22 cellular contexts compared by ENCODE assay signal in the genomic region with DNA sequence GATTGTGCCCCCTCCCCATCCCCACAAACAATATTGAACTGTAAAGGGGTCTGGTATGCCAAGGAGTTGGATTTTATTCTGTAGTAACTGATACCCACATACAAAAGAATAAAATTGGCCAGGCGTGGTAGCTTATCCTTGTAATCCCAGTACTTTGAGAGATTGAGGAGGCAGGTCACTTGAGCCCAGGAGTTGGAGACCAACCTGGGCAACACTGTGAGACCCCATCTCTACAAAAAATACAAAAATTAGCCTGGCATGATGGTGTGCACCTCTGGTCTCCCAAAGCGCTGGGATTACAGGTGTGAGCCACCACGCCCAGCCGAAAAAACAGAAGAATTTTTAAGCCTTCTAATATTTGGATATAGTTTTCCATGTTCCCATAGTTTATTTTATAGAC. TPM values are rescaled to one million over a fixed set of nuclear protein-coding genes. Genes with fewer than 3 reads are reported as not detected.
DNase-seq lines count a peak whose midpoint lies in the region; ATAC-seq, FAIRE-seq and TF ChIP-seq lines count a peak whose summit lies in the region.
"Had no signal": no experiment of that assay in that cellular context is flagged by ENCODE, and none has a peak within 500 bp of the region (broad histone marks: within the 10 kb centered on the region; RNA-seq: fewer than 3 reads in every experiment).

No MANE protein-coding gene starts in this region.

- POLR2A ChIA-PET in H1 (lab: Charles Lee; ENCODE audit: partially characterized antibody): interaction anchor here (0.6 to 1.5 kb wide), 4 partner anchors 9 to 35 kb away, joined by 3 to 4 read pairs (median 4); no protein-coding TSS in a partner anchor

- ATAC-seq in DND-41 (ENCODE audit: insufficient read depth, low read depth) (no peak), left lobe of liver (peak; percentile 3), sciatic nerve (no peak), GM19463 (IDR thresholded peaks at IDR 0.05; ENCODE audit: unreplicated experiment) (no peak)

- H3K36me3 ChIP-seq in DND-41 (ENCODE audit: insufficient read depth, low read length) (no peaks in the 10 kb centered on the region), HUES6 (ENCODE audit: control insufficient read depth, insufficient read depth, low read length) (no peaks in the 10 kb centered on the region), H1 (ENCODE audit: control insufficient read depth in 2 of 4, insufficient read depth in 4 of 4, low read length in 3 of 4) (no peaks in the 10 kb centered on the region)
- H3K36me3 ChIP-seq: HAP-1, Peyer's patch, SJCRH30 had no signal

- H4K20me1 ChIP-seq in DND-41 (ENCODE audit: insufficient read depth, low read length) (no peaks in the 10 kb centered on the region), H1 (replicated peaks in 1 of 2; ENCODE audit: control insufficient read depth in 1 of 2, insufficient read depth in 2 of 2, low read length in 2 of 2) (no peaks in the 10 kb centered on the region)

- H3K4me2 ChIP-seq in DND-41 (ENCODE audit: insufficient read depth, low read length) (peak overlapping the region; percentile 92), H1 (ENCODE audit: insufficient read depth in 1 of 2, low read depth in 2 of 2, low read length in 2 of 2) (peak overlapping the region; percentile 92 to 95)

- peak overlapping the region; percentile 90; the same call in 1 of the 2 replicates for H2BK15ac ChIP-seq in H1 (ENCODE audit: low read length)

- CTCF ChIA-PET in H1 (lab: Charles Lee; ENCODE audit: partially characterized antibody): interaction anchor here (1.0 to 12.0 kb wide), 6 partner anchors 8 to 64 kb away, joined by 3 to 114 read pairs (median 3); no protein-coding TSS in a partner anchor

- intact Hi-C loops in sciatic nerve (cut with DNase I): no loop called here

- no peak overlapping the region for H3K9ac ChIP-seq in DND-41 (ENCODE audit: low read depth, low read length)
- H3K9ac ChIP-seq in HUES6 (ENCODE audit: low read length): no peak overlapping the region
- no peak overlapping the region for H3K9ac ChIP-seq in H1 (replicated peaks in 1 of 4; ENCODE audit: extremely low read depth in 1 of 4, low read depth in 3 of 4, low read length in 3 of 4)

- H3K4ac ChIP-seq in H1 (replicated peaks; ENCODE audit: insufficient read length, low read depth, low read length): peak overlapping the region; percentile 6

- no peak overlapping the region for H3K4me3 ChIP-seq in DND-41 (ENCODE audit: low read depth in 1 of 2, low read length in 2 of 2)
- no peak overlapping the region for H3K4me3 ChIP-seq in HUES6 (ENCODE audit: low read depth, low read length)
- peak overlapping the region in 1 of 4 experiments; percentile 90; a peak in 1 of 8 replicates for H3K4me3 ChIP-seq in H1 (ENCODE audit: extremely low read depth in 1 of 4, insufficient read depth in 2 of 4, low read depth in 3 of 4, low read length in 4 of 4)
- H3K4me3 ChIP-seq: HAP-1, Peyer's patch, SJCRH30 had no signal

- H3K9me3 ChIP-seq in DND-41 (ENCODE audit: insufficient read depth, low read length, severe bottlenecking) (no peaks in the 10 kb centered on the region), HUES6 (ENCODE audit: control insufficient read depth, insufficient read depth, low read depth, low read length) (no peaks in the 10 kb centered on the region), H1 (ENCODE audit: insufficient read depth in 2 of 2, low read depth in 1 of 2, low read length in 1 of 2) (no peaks in the 10 kb centered on the region)
- H3K9me3 ChIP-seq: HAP-1, Peyer's patch, SJCRH30 had no signal

- TF ChIP-seq EP300 in H1 (IDR thresholded peaks at IDR 0.05; ENCODE audit: borderline replicate concordance in 1 of 2, low read depth in 2 of 2, low read length in 2 of 2): no peak

- no peak for TF ChIP-seq POLR2A in H1 (IDR thresholded peaks at IDR 0.05; ENCODE audit: control extremely low read depth in 1 of 2, low read depth in 2 of 2, low read length in 2 of 2)

- H3K14ac ChIP-seq in H1 (ENCODE audit: insufficient read length): no peak overlapping the region

- H3K27me3 ChIP-seq in DND-41 (ENCODE audit: insufficient read depth, low read length, poor library complexity): no peaks in the 10 kb centered on the region
- H3K27me3 ChIP-seq in HUES6 (ENCODE audit: control insufficient read depth, insufficient read depth, low read length): peaks cover 21% of the 10 kb centered on the region
- peaks cover 0 to 2% (median 0%) of the 10 kb centered on the region in 4 experiments; a peak in 2 of 7 replicates for H3K27me3 ChIP-seq in H1 (replicated peaks in 1 of 4; ENCODE audit: control insufficient read depth in 3 of 4, extremely low read depth in 1 of 4, insufficient read depth in 3 of 4, low read length in 3 of 4)

- H2AFZ ChIP-seq in DND-41 (ENCODE audit: low read depth, low read length) (no peak overlapping the region), H1 (ENCODE audit: low read length) (no peak overlapping the region)

- peak overlapping the region; percentile 96 for H3K18ac ChIP-seq in H1 (ENCODE audit: extremely low read depth, low read length)

- peak overlapping the region; percentile 63; the same call in 1 of the 2 replicates for H2BK20ac ChIP-seq in H1 (ENCODE audit: low read length)

- no peak overlapping the region for H2AK5ac ChIP-seq in H1 (ENCODE audit: low read depth, low read length)

- H2BK12ac ChIP-seq in H1 (ENCODE audit: low read depth, low read length): 0 out of 2 replicates have a peak overlapping the region, but pooled peaks have one; percentile 96

- H3K79me2 ChIP-seq in DND-41 (ENCODE audit: insufficient read depth, low read length) (peaks cover 72% of the 10 kb centered on the region), H1 (ENCODE audit: control insufficient read depth in 1 of 2, insufficient read depth in 2 of 2, low read length in 2 of 2) (peaks cover 3 to 75% of the 10 kb centered on the region in 2 experiments; a peak in 3 of 4 replicates)

- no peak overlapping the region for H4K5ac ChIP-seq in H1 (ENCODE audit: insufficient read length, low read depth, low read length)

- FAIRE-seq in H1 (lab: Jason Lieb, UNC): no peak

- no peak overlapping the region for H4K8ac ChIP-seq in H1 (ENCODE audit: extremely low read depth, insufficient read depth, low read length)

- peak overlapping the region; percentile 79 for H4K91ac ChIP-seq in H1 (replicated peaks; ENCODE audit: insufficient read length, low read length)

- H3K4me1 ChIP-seq in DND-41 (ENCODE audit: insufficient read depth, low read length) (peaks cover 70% of the 10 kb centered on the region), HUES6 (ENCODE audit: control insufficient read depth, insufficient read depth, low read length) (peaks cover 59% of the 10 kb centered on the region), H1 (replicated peaks in 1 of 4; ENCODE audit: control insufficient read depth in 3 of 4, insufficient read depth in 4 of 4, low read length in 3 of 4) (peaks cover 16 to 33% (median 19%) of the 10 kb centered on the region in 4 experiments)

- TF ChIP-seq CTCF in DND-41 (IDR thresholded peaks at IDR 0.05; ENCODE audit: borderline replicate concordance, extremely low read depth, low read length, poor library complexity, severe bottlenecking) (no peak), H1 (IDR thresholded peaks at IDR 0.05; ENCODE audit: control extremely low read depth in 1 of 3, insufficient read depth in 1 of 3, low read depth in 1 of 3, low read length in 3 of 3) (no peak)

- peaks cover 3% of the 10 kb centered on the region; the same call in 1 of the 2 replicates for H3K79me1 ChIP-seq in H1 (ENCODE audit: low read depth, low read length)

- 75% methylated on average over 4 of the region's 4 CpGs; no CpG with 5 or more reads in 1 of the 2 experiments for WGBS in H1 (ENCODE audit: extremely low coverage in 1 of 2, insufficient coverage in 1 of 2, insufficient read length in 1 of 2, insufficient replicate concordance in 2 of 2, low coverage in 1 of 2, low lambda C conversion rate in 2 of 2, missing lambda C conversion rate in 1 of 2), 2 experiments

- peak overlapping the region; percentile 5 for H2BK120ac ChIP-seq in H1 (replicated peaks; ENCODE audit: low read depth, low read length)

- peaks cover 13% of the 10 kb centered on the region for H3K23me2 ChIP-seq in H1 (ENCODE audit: low read depth, low read length)

- peak overlapping the region; percentile 92; the same call in 1 of the 2 replicates for H2BK5ac ChIP-seq in H1 (ENCODE audit: low read depth, low read length)

- H3K23ac ChIP-seq in H1 (ENCODE audit: insufficient read length): no peak overlapping the region

- DNase-seq in DND-41 (no peak), H1 (ENCODE audit: low read depth in 1 of 2, low spot score in 2 of 2) (no peak), left lobe of liver (ENCODE audit: low spot score) (no peak), sciatic nerve (ENCODE audit: low spot score) (no peak), DMS53 (lab: John Stamatoyannopoulos, UW) (no peak)
- DNase-seq: Calu3; CD8-positive, alpha-beta memory T cell; GDM1; Karpas-422; NCI-H1694; NCI-H2171; NCI-H446 had no signal

- TF ChIP-seq RAD21 in H1 (IDR thresholded peaks at IDR 0.05 in 1 of 2, conservative IDR thresholded peaks at IDR 0.05 in 1 of 2; ENCODE audit: low read depth in 2 of 2, low read length in 2 of 2): no peak

- no peak overlapping the region for H3K56ac ChIP-seq in H1 (replicated peaks; ENCODE audit: insufficient read length, low read depth, low read length)

- H3K27ac ChIP-seq in DND-41 (ENCODE audit: low read length) (peak overlapping the region; percentile 88), HUES6 (ENCODE audit: low read depth, low read length) (0 out of 2 replicates have a peak overlapping the region, but pooled peaks have one; percentile 5), H1 (ENCODE audit: low read depth, low read length) (no peak overlapping the region; the same call in 1 of the 2 replicates)
- H3K27ac ChIP-seq: C4-2B, Peyer's patch, SJCRH30 had no signal

RNA-seq across cellular contexts. Expression of gene GLB1L3, which starts 4.2 kb away (rescaled TPM):
- 32.6 and 33.2 TPM in 2 replicates for total RNA-seq in H1 (2021; fragmentation: NEBNext Ultra II Directional; extraction: Animal tissue kit (Norgen Biotek cat#: 25700))
- 14.9 and 19.7 TPM in 2 replicates for polyA plus RNA-seq in H1 (2011; rRNA removed)
- 16.5 TPM for polyA plus RNA-seq in H1 (2011; cell fraction: cytosol; rRNA removed)
- 58.1 TPM for polyA plus RNA-seq in H1 (2011; cell fraction: nucleus; rRNA removed)
- polyA plus RNA-seq in H1 (2012, experiment 1 of 2): 20.7 to 26.8 TPM (median 25.0 TPM) in 4 replicates
- polyA plus RNA-seq in H1 (2012, experiment 2 of 2): 10.5 TPM
- 19.3 TPM for polyA plus RNA-seq in H1 (2013, experiment 1 of 2)
- polyA plus RNA-seq in H1 (2013, experiment 2 of 2): 19.8 TPM
- 8.7 and 10.5 TPM in 2 replicates for polyA minus RNA-seq in H1 (2011; rRNA and poly(A)+ RNA removed)
- 9.7 TPM for polyA minus RNA-seq in H1 (2011; cell fraction: cytosol; rRNA and poly(A)+ RNA removed)
- polyA minus RNA-seq in H1 (2011; cell fraction: nucleus; rRNA and poly(A)+ RNA removed): 19.4 TPM
- total RNA-seq in left lobe of liver: 0.10 TPM
- total RNA-seq in sciatic nerve: not detected
- total RNA-seq: A172, Calu3, MCF 10A, OCI-LY7, Peyer's patch, SJCRH30 had no signal
- polyA plus RNA-seq: AG04450 had no signal

RNA-seq across cellular contexts. Expression of gene ACAD8, which starts 18.6 kb away (rescaled TPM):
- total RNA-seq in H1 (2021; fragmentation: NEBNext Ultra II Directional; extraction: Animal tissue kit (Norgen Biotek cat#: 25700)): 48.2 and 52.7 TPM in 2 replicates
- 40.9 and 45.8 TPM in 2 replicates for polyA plus RNA-seq in H1 (2011; rRNA removed)
- polyA plus RNA-seq in H1 (2011; cell fraction: cytosol; rRNA removed): 52.6 TPM
- 66.6 TPM for polyA plus RNA-seq in H1 (2011; cell fraction: nucleus; rRNA removed)
- 58.4 to 62.2 TPM (median 60.3 TPM) in 4 replicates for polyA plus RNA-seq in H1 (2012, experiment 1 of 2)
- polyA plus RNA-seq in H1 (2012, experiment 2 of 2): 26.0 TPM
- polyA plus RNA-seq in H1 (2013, experiment 1 of 2): 30.3 TPM
- polyA plus RNA-seq in H1 (2013, experiment 2 of 2): 26.5 TPM
- 45.6 and 46.9 TPM in 2 replicates for polyA minus RNA-seq in H1 (2011; rRNA and poly(A)+ RNA removed)
- polyA minus RNA-seq in H1 (2011; cell fraction: cytosol; rRNA and poly(A)+ RNA removed): 22.9 TPM
- polyA minus RNA-seq in H1 (2011; cell fraction: nucleus; rRNA and poly(A)+ RNA removed): 39.9 TPM
- total RNA-seq in left lobe of liver (25.7 TPM), sciatic nerve (24.2 TPM)

RNA-seq across cellular contexts. Expression of gene THYN1, which starts 18.8 kb away (rescaled TPM):
- 95.1 and 95.4 TPM in 2 replicates for total RNA-seq in H1 (2021; fragmentation: NEBNext Ultra II Directional; extraction: Animal tissue kit (Norgen Biotek cat#: 25700))
- polyA plus RNA-seq in H1 (2011; rRNA removed): 41.3 and 77.3 TPM in 2 replicates
- 86.4 TPM for polyA plus RNA-seq in H1 (2011; cell fraction: cytosol; rRNA removed)
- polyA plus RNA-seq in H1 (2011; cell fraction: nucleus; rRNA removed): 44.4 TPM
- polyA plus RNA-seq in H1 (2012, experiment 1 of 2): 118 to 130 TPM (median 121 TPM) in 4 replicates
- 31.3 TPM for polyA plus RNA-seq in H1 (2012, experiment 2 of 2)
- polyA plus RNA-seq in H1 (2013, experiment 1 of 2): 96.1 TPM
- 95.8 TPM for polyA plus RNA-seq in H1 (2013, experiment 2 of 2)
- 65.1 and 93.1 TPM in 2 replicates for polyA minus RNA-seq in H1 (2011; rRNA and poly(A)+ RNA removed)
- polyA minus RNA-seq in H1 (2011; cell fraction: cytosol; rRNA and poly(A)+ RNA removed): 49.0 TPM
- polyA minus RNA-seq in H1 (2011; cell fraction: nucleus; rRNA and poly(A)+ RNA removed): 36.1 TPM
- total RNA-seq in left lobe of liver: 21.1 TPM
- total RNA-seq in sciatic nerve: 34.9 TPM

RNA-seq across cellular contexts. Expression of gene VPS26B, which starts 47.5 kb away (rescaled TPM):
- total RNA-seq in H1 (2021; fragmentation: NEBNext Ultra II Directional; extraction: Animal tissue kit (Norgen Biotek cat#: 25700)): 26.8 and 27.0 TPM in 2 replicates
- 18.3 and 19.6 TPM in 2 replicates for polyA plus RNA-seq in H1 (2011; rRNA removed)
- polyA plus RNA-seq in H1 (2011; cell fraction: cytosol; rRNA removed): 21.7 TPM
- 23.5 TPM for polyA plus RNA-seq in H1 (2011; cell fraction: nucleus; rRNA removed)
- 19.5 to 21.1 TPM (median 20.1 TPM) in 4 replicates for polyA plus RNA-seq in H1 (2012, experiment 1 of 2)
- polyA plus RNA-seq in H1 (2012, experiment 2 of 2): 16.3 TPM
- 15.3 TPM for polyA plus RNA-seq in H1 (2013, experiment 1 of 2)
- polyA plus RNA-seq in H1 (2013, experiment 2 of 2): 14.6 TPM
- polyA minus RNA-seq in H1 (2011; rRNA and poly(A)+ RNA removed): 27.9 and 33.4 TPM in 2 replicates
- polyA minus RNA-seq in H1 (2011; cell fraction: cytosol; rRNA and poly(A)+ RNA removed): 17.2 TPM
- polyA minus RNA-seq in H1 (2011; cell fraction: nucleus; rRNA and poly(A)+ RNA removed): 16.7 TPM
- total RNA-seq in left lobe of liver (36.4 TPM), sciatic nerve (39.1 TPM)

RNA-seq across cellular contexts. Expression of gene NCAPD3, which starts 48.2 kb away (rescaled TPM):
- total RNA-seq in H1 (2021; fragmentation: NEBNext Ultra II Directional; extraction: Animal tissue kit (Norgen Biotek cat#: 25700)): 50.3 and 55.2 TPM in 2 replicates
- polyA plus RNA-seq in H1 (2011; rRNA removed): 26.5 and 27.1 TPM in 2 replicates
- polyA plus RNA-seq in H1 (2011; cell fraction: cytosol; rRNA removed): 33.8 TPM
- 56.8 TPM for polyA plus RNA-seq in H1 (2011; cell fraction: nucleus; rRNA removed)
- polyA plus RNA-seq in H1 (2012, experiment 1 of 2): 31.1 to 45.3 TPM (median 36.0 TPM) in 4 replicates
- 4.8 TPM for polyA plus RNA-seq in H1 (2012, experiment 2 of 2)
- 23.8 TPM for polyA plus RNA-seq in H1 (2013, experiment 1 of 2)
- polyA plus RNA-seq in H1 (2013, experiment 2 of 2): 22.4 TPM
- 76.6 and 83.3 TPM in 2 replicates for polyA minus RNA-seq in H1 (2011; rRNA and poly(A)+ RNA removed)
- 62.4 TPM for polyA minus RNA-seq in H1 (2011; cell fraction: cytosol; rRNA and poly(A)+ RNA removed)
- polyA minus RNA-seq in H1 (2011; cell fraction: nucleus; rRNA and poly(A)+ RNA removed): 67.9 TPM
- 21.7 TPM for total RNA-seq in left lobe of liver
- total RNA-seq in sciatic nerve: 14.2 TPM

Comparison
In these comparisons a context has a peak if more than half of its experiments do, and no peak if none do; other contexts are left out.
1. RNA of gene GLB1L3, which starts 4.2 kb away (total RNA-seq): 32.6 to 33.2 TPM in H1; 0.10 TPM in left lobe of liver (single experiment) and not detected in sciatic nerve (single experiment); every median in the first group is over 10 times any median in the second.